In the genomic region with DNA sequence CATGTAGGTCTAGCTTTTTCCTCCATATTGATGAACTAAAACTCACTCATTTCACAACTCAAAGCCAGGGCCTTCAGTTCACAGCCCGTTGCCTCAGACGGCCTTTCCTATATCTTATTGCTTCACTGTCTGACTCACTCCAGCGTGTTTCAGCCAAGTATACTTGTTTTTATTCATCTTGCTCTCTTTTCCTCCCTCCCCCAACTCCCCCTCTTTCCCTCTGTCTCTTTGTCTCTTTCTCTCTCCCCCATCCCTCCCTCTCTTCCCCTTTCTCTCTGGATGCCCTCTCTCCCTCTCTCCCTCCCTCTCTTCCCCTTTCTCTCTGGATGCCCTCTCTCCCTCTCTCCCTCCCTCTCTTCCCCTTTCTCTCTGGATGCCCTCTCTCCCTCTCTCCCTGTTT, we compare ENCODE assay signal across 8 cellular contexts. TPM values are rescaled to one million over a fixed set of nuclear protein-coding genes. Genes with fewer than 3 reads are reported as not detected.
DNase-seq lines count a peak whose midpoint lies in the region; TF ChIP-seq lines count a peak whose summit lies in the region.
"Not testable (repeated sequence)": the region's sequence is repeated elsewhere in the genome, so short reads cannot be mapped to it uniquely, and the experiment has no call there.

No MANE protein-coding gene starts in this region.

- WGBS in suprapubic skin = 14% methylated on average over 3 of the region's 3 CpGs

- not testable (repeated sequence) for H4K20me1 ChIP-seq in fibroblast of lung (ENCODE audit: control insufficient read depth, extremely low read depth, insufficient read depth, low read length); osteoblast (ENCODE audit: insufficient read depth, low read length)

- H3K9me3 ChIP-seq in fibroblast of lung (ENCODE audit: control insufficient read depth, insufficient read depth, low read depth, low read length); osteoblast (ENCODE audit: low read depth, low read length); suprapubic skin: not testable (repeated sequence)

- TF ChIP-seq EP300 in suprapubic skin (IDR thresholded peaks at IDR 0.05) = not testable (repeated sequence)

- H3K27me3 ChIP-seq in fibroblast of lung (ENCODE audit: control insufficient read depth, insufficient read depth, low read length); osteoblast (ENCODE audit: insufficient read depth, low read length); suprapubic skin: not testable (repeated sequence)

- H3K4me3 ChIP-seq in fibroblast of lung (replicated peaks in 1 of 4; ENCODE audit: control extremely low read depth in 1 of 4, insufficient read depth in 1 of 4, low read depth in 3 of 4, low read length in 4 of 4); osteoblast (ENCODE audit: insufficient read depth, low read length); suprapubic skin: not testable (repeated sequence)

- H2AFZ ChIP-seq in fibroblast of lung (ENCODE audit: low read length) (peak overlapping the region; percentile 8), osteoblast (ENCODE audit: low read length) (peak overlapping the region; percentile 49)

- H3K27ac ChIP-seq in fibroblast of lung (ENCODE audit: insufficient read depth, low read length) (peak overlapping the region; percentile 76), osteoblast (ENCODE audit: low read depth, low read length) (peak overlapping the region; percentile 93), suprapubic skin (peak overlapping the region; percentile 71)

- H3K79me2 ChIP-seq in fibroblast of lung (ENCODE audit: control insufficient read depth, insufficient read depth, low read length); osteoblast (ENCODE audit: insufficient read depth, low read length): not testable (repeated sequence)

- H3K4me1 ChIP-seq in fibroblast of lung (ENCODE audit: control insufficient read depth, extremely low read depth, insufficient read depth, low read length) (peaks cover 14% of the 10 kb centered on the region), osteoblast (ENCODE audit: insufficient read depth, low read length) (peaks cover 37% of the 10 kb centered on the region), suprapubic skin (peaks cover 28% of the 10 kb centered on the region)

- TF ChIP-seq CTCF in fibroblast of lung (conservative IDR thresholded peaks at IDR 0.05 in 1 of 2, IDR thresholded peaks at IDR 0.05 in 1 of 2; ENCODE audit: low read depth in 1 of 2, low read length in 2 of 2); osteoblast (IDR thresholded peaks at IDR 0.05; ENCODE audit: extremely low read depth, low read depth, low read length); suprapubic skin (IDR thresholded peaks at IDR 0.05): not testable (repeated sequence)

- peak overlapping the region; percentile 48 for H3K9ac ChIP-seq in fibroblast of lung (ENCODE audit: insufficient read depth, low read length)

- H3K36me3 ChIP-seq in fibroblast of lung (ENCODE audit: control insufficient read depth, insufficient read depth, low read length) = not testable (repeated sequence)
- H3K36me3 ChIP-seq in osteoblast (ENCODE audit: insufficient read depth, low read length) = peaks cover 56% of the 10 kb centered on the region
- peaks cover 19% of the 10 kb centered on the region for H3K36me3 ChIP-seq in suprapubic skin

- DNase-seq in CD1c-positive myeloid dendritic cell (ENCODE audit: extremely low spot score) = peak; percentile 48
- peak; percentile 93 for DNase-seq in M059J (ENCODE audit: low read depth)
- DNase-seq in T1000 (lab: John Stamatoyannopoulos, UW) = peak; percentile 10
- DNase-seq in brain pericyte (ENCODE audit: low read depth, low spot score) = peak; percentile 60
- DNase-seq in fibroblast of lung (ENCODE audit: low read depth in 2 of 2) = peak; percentile 96 to 99
- DNase-seq in kidney tubule cell (ENCODE audit: low spot score) = peak; percentile 65
- peak; percentile 91 for DNase-seq in osteoblast (ENCODE audit: insufficient read length, low spot score, missing footprints)
- DNase-seq in suprapubic skin (ENCODE audit: low spot score in 2 of 2) = not testable (repeated sequence)

- H3K4me2 ChIP-seq in fibroblast of lung (ENCODE audit: extremely low read depth, insufficient read depth, low read length) (peak overlapping the region; percentile 4), osteoblast (ENCODE audit: insufficient read depth, low read length) (peak overlapping the region; percentile 33)

- TF ChIP-seq POLR2A in suprapubic skin (IDR thresholded peaks at IDR 0.05) = not testable (repeated sequence)

RNA-seq across cellular contexts. Expression of a gene that starts 38.9 kb away (rescaled TPM):
- 109 and 164 TPM in 2 replicates for total RNA-seq in M059J (2014; rRNA removed; shearing (Covaris generic))
- total RNA-seq in fibroblast of lung = 269 and 473 TPM in 2 replicates
- 86.5 and 99.4 TPM in 2 replicates for polyA plus RNA-seq in fibroblast of lung
- polyA plus RNA-seq in fibroblast of lung (2012) = 82.3 and 93.6 TPM in 2 replicates
- 143 and 186 TPM in 2 replicates for polyA minus RNA-seq in fibroblast of lung (ENCODE audit: low replicate concordance)
- 1,102 and 1,498 TPM in 2 replicates for total RNA-seq in osteoblast
- 100 to 1,000 TPM in 2 of 4 donors, 10 to 100 TPM in 2; 80.9 to 149 (median 107) TPM for total RNA-seq in suprapubic skin
